ENCODE assay signal across 2 cellular contexts in the genomic region with DNA sequence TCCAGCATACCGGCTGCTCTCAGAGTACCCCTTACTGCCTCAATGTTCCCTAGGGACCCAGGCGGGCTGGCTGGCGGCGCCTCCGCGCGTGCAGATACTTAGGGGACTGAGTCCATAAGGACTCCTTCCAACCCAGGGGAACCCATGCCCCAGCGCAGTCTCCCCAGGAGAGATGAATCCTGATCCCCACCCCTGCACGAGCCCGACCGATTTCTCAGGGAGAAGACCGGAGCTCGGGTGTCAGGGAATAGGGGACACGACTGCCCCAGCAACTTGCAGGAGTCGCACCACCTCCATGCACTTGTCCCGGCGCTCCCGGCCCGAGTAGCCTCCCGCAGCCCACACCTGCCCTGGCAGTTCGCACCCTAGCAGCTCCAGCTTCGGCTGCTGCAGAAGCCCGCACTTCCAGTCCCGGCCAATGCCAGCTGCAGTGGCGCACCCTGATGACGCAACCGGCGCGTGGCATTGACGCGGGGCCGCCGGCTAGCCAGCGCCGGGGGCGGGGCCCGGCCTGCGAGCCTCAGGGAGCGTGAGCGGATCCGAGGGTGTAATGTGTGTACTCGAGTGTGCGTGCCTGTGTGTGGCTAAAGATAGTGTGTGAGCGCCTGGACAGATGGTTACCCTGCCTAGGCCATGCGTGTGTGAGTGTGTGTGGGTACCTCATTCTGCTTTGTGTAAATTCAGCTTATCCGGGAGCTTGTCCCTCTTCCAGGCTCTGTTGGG.
TF ChIP-seq lines count a peak whose summit lies in the region.

A gene with protein sequence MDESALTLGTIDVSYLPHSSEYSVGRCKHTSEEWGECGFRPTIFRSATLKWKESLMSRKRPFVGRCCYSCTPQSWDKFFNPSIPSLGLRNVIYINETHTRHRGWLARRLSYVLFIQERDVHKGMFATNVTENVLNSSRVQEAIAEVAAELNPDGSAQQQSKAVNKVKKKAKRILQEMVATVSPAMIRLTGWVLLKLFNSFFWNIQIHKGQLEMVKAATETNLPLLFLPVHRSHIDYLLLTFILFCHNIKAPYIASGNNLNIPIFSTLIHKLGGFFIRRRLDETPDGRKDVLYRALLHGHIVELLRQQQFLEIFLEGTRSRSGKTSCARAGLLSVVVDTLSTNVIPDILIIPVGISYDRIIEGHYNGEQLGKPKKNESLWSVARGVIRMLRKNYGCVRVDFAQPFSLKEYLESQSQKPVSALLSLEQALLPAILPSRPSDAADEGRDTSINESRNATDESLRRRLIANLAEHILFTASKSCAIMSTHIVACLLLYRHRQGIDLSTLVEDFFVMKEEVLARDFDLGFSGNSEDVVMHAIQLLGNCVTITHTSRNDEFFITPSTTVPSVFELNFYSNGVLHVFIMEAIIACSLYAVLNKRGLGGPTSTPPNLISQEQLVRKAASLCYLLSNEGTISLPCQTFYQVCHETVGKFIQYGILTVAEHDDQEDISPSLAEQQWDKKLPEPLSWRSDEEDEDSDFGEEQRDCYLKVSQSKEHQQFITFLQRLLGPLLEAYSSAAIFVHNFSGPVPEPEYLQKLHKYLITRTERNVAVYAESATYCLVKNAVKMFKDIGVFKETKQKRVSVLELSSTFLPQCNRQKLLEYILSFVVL (minus strand): TSS at position 437 of the 723 bp plus-strand sequence. CDS start 1,981 bp downstream, outside the sequence.

TF ChIP-seq in A549, 52 proteins besides CTCF, POLR2A, EP300 and RAD21 (continued from another document):
- TF ChIP-seq FOSL2 (IDR thresholded peaks at IDR 0.05) (no peak), FOSL2 (CRISPR knock-in tag; IDR thresholded peaks at IDR 0.05) (peak; percentile 49; the same call in 1 of the 2 replicates), NPAS2 (CRISPR knock-in tag; IDR thresholded peaks at IDR 0.05; ENCODE audit: borderline replicate concordance) (no peak), RCOR1 (IDR thresholded peaks at IDR 0.05; ENCODE audit: low read depth, low read length) (no peak), EHMT2 (IDR thresholded peaks at IDR 0.05; ENCODE audit: low read depth) (no peak), TP53 (CRISPR knock-in tag; IDR thresholded peaks at IDR 0.05) (no peak), EHF (CRISPR knock-in tag; IDR thresholded peaks at IDR 0.05) (no peak), JUNB (IDR thresholded peaks at IDR 0.05) (no peak), CHD2 (IDR thresholded peaks at IDR 0.05; ENCODE audit: low read length, partially characterized antibody) (no peak), ESRRA (IDR thresholded peaks at IDR 0.05; ENCODE audit: borderline replicate concordance, low read length) (no peak), GATA3 (IDR thresholded peaks at IDR 0.05; ENCODE audit: borderline replicate concordance) (no peak; the same call in 1 of the 2 replicates), FOXS1 (CRISPR knock-in tag; IDR thresholded peaks at IDR 0.05) (no peak), HOXB13 (CRISPR knock-in tag; IDR thresholded peaks at IDR 0.05; ENCODE audit: low read depth) (no peak), CEBPB (IDR thresholded peaks at IDR 0.05) (peak in 1 of 2 experiments; percentile 56; a peak in 3 of 4 replicates), ZC3H11A (IDR thresholded peaks at IDR 0.05) (no peak), KDM1A (IDR thresholded peaks at IDR 0.05; ENCODE audit: low read depth) (0 out of 2 replicates have a peak, but pooled peaks have one; percentile 33), TFCP2L1 (CRISPR knock-in tag; IDR thresholded peaks at IDR 0.05) (no peak), CBX8 (IDR thresholded peaks at IDR 0.05) (no peak), CBX2 (IDR thresholded peaks at IDR 0.05; ENCODE audit: borderline replicate concordance, low read depth) (no peak)
- TF ChIP-seq, protein P1, sequence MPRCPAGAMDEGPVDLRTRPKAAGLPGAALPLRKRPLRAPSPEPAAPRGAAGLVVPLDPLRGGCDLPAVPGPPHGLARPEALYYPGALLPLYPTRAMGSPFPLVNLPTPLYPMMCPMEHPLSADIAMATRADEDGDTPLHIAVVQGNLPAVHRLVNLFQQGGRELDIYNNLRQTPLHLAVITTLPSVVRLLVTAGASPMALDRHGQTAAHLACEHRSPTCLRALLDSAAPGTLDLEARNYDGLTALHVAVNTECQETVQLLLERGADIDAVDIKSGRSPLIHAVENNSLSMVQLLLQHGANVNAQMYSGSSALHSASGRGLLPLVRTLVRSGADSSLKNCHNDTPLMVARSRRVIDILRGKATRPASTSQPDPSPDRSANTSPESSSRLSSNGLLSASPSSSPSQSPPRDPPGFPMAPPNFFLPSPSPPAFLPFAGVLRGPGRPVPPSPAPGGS (IDR thresholded peaks at IDR 0.05), result peak; percentile 77
- TF ChIP-seq, protein P2, sequence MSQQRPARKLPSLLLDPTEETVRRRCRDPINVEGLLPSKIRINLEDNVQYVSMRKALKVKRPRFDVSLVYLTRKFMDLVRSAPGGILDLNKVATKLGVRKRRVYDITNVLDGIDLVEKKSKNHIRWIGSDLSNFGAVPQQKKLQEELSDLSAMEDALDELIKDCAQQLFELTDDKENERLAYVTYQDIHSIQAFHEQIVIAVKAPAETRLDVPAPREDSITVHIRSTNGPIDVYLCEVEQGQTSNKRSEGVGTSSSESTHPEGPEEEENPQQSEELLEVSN (IDR thresholded peaks at IDR 0.05; ENCODE audit: borderline replicate concordance, low read depth), result no peak
- TF ChIP-seq, protein P3, sequence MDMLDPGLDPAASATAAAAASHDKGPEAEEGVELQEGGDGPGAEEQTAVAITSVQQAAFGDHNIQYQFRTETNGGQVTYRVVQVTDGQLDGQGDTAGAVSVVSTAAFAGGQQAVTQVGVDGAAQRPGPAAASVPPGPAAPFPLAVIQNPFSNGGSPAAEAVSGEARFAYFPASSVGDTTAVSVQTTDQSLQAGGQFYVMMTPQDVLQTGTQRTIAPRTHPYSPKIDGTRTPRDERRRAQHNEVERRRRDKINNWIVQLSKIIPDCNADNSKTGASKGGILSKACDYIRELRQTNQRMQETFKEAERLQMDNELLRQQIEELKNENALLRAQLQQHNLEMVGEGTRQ (IDR thresholded peaks at IDR 0.05), result no peak
- TF ChIP-seq, protein P4, sequence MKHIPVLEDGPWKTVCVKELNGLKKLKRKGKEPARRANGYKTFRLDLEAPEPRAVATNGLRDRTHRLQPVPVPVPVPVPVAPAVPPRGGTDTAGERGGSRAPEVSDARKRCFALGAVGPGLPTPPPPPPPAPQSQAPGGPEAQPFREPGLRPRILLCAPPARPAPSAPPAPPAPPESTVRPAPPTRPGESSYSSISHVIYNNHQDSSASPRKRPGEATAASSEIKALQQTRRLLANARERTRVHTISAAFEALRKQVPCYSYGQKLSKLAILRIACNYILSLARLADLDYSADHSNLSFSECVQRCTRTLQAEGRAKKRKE (CRISPR knock-in tag; IDR thresholded peaks at IDR 0.05; ENCODE audit: low read depth), result 0 out of 2 replicates have a peak, but pooled peaks have one; percentile 8
- TF ChIP-seq, protein P5, sequence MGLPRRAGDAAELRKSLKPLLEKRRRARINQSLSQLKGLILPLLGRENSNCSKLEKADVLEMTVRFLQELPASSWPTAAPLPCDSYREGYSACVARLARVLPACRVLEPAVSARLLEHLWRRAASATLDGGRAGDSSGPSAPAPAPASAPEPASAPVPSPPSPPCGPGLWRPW (IDR thresholded peaks at IDR 0.05), result no peak

TF ChIP-seq in WTC11, 78 proteins besides CTCF, POLR2A, EP300 and RAD21 (continued from another document and continues in another):
- 0 out of 2 replicates have a peak, but pooled peaks have one; percentile 60 for TF ChIP-seq CBFB (CRISPR knock-in tag; IDR thresholded peaks at IDR 0.05; ENCODE audit: low read depth)
- no peak for TF ChIP-seq FOXJ3 (CRISPR knock-in tag; IDR thresholded peaks at IDR 0.05; ENCODE audit: borderline replicate concordance)
- TF ChIP-seq, protein P6, sequence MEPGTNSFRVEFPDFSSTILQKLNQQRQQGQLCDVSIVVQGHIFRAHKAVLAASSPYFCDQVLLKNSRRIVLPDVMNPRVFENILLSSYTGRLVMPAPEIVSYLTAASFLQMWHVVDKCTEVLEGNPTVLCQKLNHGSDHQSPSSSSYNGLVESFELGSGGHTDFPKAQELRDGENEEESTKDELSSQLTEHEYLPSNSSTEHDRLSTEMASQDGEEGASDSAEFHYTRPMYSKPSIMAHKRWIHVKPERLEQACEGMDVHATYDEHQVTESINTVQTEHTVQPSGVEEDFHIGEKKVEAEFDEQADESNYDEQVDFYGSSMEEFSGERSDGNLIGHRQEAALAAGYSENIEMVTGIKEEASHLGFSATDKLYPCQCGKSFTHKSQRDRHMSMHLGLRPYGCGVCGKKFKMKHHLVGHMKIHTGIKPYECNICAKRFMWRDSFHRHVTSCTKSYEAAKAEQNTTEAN (CRISPR knock-in tag; IDR thresholded peaks at IDR 0.05), result peak; percentile 19; the same call in 1 of the 2 replicates
- TF ChIP-seq JAZF1 (CRISPR knock-in tag; IDR thresholded peaks at IDR 0.05), result no peak
- TF ChIP-seq ATF1 (CRISPR knock-in tag; IDR thresholded peaks at IDR 0.05), result peak; percentile 99
- TF ChIP-seq, protein P7, sequence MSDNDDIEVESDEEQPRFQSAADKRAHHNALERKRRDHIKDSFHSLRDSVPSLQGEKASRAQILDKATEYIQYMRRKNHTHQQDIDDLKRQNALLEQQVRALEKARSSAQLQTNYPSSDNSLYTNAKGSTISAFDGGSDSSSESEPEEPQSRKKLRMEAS (CRISPR knock-in tag; IDR thresholded peaks at IDR 0.05), result peak; percentile 84
- TF ChIP-seq, protein P8, sequence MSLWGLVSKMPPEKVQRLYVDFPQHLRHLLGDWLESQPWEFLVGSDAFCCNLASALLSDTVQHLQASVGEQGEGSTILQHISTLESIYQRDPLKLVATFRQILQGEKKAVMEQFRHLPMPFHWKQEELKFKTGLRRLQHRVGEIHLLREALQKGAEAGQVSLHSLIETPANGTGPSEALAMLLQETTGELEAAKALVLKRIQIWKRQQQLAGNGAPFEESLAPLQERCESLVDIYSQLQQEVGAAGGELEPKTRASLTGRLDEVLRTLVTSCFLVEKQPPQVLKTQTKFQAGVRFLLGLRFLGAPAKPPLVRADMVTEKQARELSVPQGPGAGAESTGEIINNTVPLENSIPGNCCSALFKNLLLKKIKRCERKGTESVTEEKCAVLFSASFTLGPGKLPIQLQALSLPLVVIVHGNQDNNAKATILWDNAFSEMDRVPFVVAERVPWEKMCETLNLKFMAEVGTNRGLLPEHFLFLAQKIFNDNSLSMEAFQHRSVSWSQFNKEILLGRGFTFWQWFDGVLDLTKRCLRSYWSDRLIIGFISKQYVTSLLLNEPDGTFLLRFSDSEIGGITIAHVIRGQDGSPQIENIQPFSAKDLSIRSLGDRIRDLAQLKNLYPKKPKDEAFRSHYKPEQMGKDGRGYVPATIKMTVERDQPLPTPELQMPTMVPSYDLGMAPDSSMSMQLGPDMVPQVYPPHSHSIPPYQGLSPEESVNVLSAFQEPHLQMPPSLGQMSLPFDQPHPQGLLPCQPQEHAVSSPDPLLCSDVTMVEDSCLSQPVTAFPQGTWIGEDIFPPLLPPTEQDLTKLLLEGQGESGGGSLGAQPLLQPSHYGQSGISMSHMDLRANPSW (CRISPR knock-in tag; conservative IDR thresholded peaks at IDR 0.05; ENCODE audit: low read depth), result no peak
- TF ChIP-seq, protein P9, sequence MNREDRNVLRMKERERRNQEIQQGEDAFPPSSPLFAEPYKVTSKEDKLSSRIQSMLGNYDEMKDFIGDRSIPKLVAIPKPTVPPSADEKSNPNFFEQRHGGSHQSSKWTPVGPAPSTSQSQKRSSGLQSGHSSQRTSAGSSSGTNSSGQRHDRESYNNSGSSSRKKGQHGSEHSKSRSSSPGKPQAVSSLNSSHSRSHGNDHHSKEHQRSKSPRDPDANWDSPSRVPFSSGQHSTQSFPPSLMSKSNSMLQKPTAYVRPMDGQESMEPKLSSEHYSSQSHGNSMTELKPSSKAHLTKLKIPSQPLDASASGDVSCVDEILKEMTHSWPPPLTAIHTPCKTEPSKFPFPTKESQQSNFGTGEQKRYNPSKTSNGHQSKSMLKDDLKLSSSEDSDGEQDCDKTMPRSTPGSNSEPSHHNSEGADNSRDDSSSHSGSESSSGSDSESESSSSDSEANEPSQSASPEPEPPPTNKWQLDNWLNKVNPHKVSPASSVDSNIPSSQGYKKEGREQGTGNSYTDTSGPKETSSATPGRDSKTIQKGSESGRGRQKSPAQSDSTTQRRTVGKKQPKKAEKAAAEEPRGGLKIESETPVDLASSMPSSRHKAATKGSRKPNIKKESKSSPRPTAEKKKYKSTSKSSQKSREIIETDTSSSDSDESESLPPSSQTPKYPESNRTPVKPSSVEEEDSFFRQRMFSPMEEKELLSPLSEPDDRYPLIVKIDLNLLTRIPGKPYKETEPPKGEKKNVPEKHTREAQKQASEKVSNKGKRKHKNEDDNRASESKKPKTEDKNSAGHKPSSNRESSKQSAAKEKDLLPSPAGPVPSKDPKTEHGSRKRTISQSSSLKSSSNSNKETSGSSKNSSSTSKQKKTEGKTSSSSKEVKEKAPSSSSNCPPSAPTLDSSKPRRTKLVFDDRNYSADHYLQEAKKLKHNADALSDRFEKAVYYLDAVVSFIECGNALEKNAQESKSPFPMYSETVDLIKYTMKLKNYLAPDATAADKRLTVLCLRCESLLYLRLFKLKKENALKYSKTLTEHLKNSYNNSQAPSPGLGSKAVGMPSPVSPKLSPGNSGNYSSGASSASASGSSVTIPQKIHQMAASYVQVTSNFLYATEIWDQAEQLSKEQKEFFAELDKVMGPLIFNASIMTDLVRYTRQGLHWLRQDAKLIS (CRISPR knock-in tag; IDR thresholded peaks at IDR 0.05; ENCODE audit: borderline replicate concordance), result no peak
- TF ChIP-seq, protein P10, sequence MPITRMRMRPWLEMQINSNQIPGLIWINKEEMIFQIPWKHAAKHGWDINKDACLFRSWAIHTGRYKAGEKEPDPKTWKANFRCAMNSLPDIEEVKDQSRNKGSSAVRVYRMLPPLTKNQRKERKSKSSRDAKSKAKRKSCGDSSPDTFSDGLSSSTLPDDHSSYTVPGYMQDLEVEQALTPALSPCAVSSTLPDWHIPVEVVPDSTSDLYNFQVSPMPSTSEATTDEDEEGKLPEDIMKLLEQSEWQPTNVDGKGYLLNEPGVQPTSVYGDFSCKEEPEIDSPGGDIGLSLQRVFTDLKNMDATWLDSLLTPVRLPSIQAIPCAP (CRISPR knock-in tag; IDR thresholded peaks at IDR 0.05), result no peak
- no peak for TF ChIP-seq ZNF416 (CRISPR knock-in tag; IDR thresholded peaks at IDR 0.05)
- TF ChIP-seq SMAD4 (CRISPR knock-in tag; IDR thresholded peaks at IDR 0.05), result no peak
- TF ChIP-seq, protein P11, sequence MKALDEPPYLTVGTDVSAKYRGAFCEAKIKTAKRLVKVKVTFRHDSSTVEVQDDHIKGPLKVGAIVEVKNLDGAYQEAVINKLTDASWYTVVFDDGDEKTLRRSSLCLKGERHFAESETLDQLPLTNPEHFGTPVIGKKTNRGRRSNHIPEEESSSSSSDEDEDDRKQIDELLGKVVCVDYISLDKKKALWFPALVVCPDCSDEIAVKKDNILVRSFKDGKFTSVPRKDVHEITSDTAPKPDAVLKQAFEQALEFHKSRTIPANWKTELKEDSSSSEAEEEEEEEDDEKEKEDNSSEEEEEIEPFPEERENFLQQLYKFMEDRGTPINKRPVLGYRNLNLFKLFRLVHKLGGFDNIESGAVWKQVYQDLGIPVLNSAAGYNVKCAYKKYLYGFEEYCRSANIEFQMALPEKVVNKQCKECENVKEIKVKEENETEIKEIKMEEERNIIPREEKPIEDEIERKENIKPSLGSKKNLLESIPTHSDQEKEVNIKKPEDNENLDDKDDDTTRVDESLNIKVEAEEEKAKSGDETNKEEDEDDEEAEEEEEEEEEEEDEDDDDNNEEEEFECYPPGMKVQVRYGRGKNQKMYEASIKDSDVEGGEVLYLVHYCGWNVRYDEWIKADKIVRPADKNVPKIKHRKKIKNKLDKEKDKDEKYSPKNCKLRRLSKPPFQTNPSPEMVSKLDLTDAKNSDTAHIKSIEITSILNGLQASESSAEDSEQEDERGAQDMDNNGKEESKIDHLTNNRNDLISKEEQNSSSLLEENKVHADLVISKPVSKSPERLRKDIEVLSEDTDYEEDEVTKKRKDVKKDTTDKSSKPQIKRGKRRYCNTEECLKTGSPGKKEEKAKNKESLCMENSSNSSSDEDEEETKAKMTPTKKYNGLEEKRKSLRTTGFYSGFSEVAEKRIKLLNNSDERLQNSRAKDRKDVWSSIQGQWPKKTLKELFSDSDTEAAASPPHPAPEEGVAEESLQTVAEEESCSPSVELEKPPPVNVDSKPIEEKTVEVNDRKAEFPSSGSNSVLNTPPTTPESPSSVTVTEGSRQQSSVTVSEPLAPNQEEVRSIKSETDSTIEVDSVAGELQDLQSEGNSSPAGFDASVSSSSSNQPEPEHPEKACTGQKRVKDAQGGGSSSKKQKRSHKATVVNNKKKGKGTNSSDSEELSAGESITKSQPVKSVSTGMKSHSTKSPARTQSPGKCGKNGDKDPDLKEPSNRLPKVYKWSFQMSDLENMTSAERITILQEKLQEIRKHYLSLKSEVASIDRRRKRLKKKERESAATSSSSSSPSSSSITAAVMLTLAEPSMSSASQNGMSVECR (CRISPR knock-in tag; IDR thresholded peaks at IDR 0.05; ENCODE audit: borderline replicate concordance), result peak; percentile 82; the same call in 1 of the 2 replicates
